Comparison of ENCODE assay signal across 8 cellular contexts in the genomic region with DNA sequence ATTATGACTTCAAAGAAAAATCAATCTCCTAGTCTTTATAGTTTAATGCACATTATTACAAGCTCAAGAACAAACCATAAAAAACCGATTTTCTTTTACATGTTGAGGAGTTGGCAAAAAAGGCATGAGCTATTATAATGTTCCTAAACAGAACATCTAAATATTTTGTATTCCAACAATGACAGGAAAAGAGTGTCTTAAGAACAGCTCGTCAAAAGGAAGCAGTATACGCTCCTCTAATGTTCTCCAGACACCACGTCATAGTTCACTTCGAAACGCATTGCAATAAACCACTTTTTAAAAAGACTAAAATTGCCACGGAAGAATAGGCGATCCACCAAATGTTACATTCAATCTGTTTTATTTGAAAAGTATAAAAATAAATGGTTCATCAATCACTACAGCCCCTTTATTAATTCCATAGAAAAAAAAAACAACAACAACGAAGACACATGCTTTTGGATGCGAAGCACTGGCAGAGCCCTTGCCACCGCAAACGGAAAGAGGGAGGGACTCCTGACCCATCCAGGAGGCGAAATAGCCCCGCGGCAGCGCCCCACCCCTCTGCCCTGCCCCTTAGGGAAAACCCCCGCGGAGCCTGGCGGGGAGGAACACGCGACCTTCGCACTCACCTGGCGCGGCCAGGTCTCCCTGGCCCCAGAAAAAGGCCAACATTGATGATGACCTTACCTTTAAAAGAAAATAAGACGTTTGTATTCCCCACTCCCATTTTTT. TPM values are rescaled to one million over a fixed set of nuclear protein-coding genes. Genes with fewer than 3 reads are reported as not detected.
DNase-seq lines count a peak whose midpoint lies in the region; ATAC-seq and TF ChIP-seq lines count a peak whose summit lies in the region.

No MANE protein-coding gene starts in this region.

- TF ChIP-seq POLR2A in prostate gland (IDR thresholded peaks at IDR 0.05): no peak

- H2AFZ ChIP-seq in GM23248: peak overlapping the region; percentile 57

- TF ChIP-seq CTCF in brain (conservative IDR thresholded peaks at IDR 0.05) (no peak), prostate gland (IDR thresholded peaks at IDR 0.05) (no peak)

- no peaks in the 10 kb centered on the region for H3K9me2 ChIP-seq in GM23248 (ENCODE audit: insufficient read depth)

- H3K4me3 ChIP-seq in GM23248 (peak overlapping the region; percentile 51), iPS-18c (ENCODE audit: insufficient read depth, low read depth, low read length) (peak overlapping the region; percentile 51), prostate gland (peak overlapping the region; percentile 17 to 21)

- no peaks in the 10 kb centered on the region for H3K36me3 ChIP-seq in GM23248 (ENCODE audit: low read depth)
- no peaks in the 10 kb centered on the region for H3K36me3 ChIP-seq in prostate gland

- POLR2A ChIA-PET in activated CD4-positive, alpha-beta memory T cell treated with anti-CD3 and anti-CD28 coated beads, Interleukin-2, amount 10 ng/mL, durations not matched to agents 7 days and 5 days (lab: Charles Lee): no interaction called here

- H3K27me3 ChIP-seq in GM23248 (replicated peaks; ENCODE audit: insufficient read depth): no peaks in the 10 kb centered on the region
- H3K27me3 ChIP-seq in prostate gland (replicated peaks; ENCODE audit: insufficient read depth): no peaks in the 10 kb centered on the region

- in situ Hi-C loops in GM23248 (cut with MboI): no loop called here

- H3F3A ChIP-seq in GM23248 (ENCODE audit: insufficient read depth): peaks cover 15% of the 10 kb centered on the region

- H3K9me3 Mint-ChIP-seq in brain: peaks cover 0 to 15% (median 5%) of the 10 kb centered on the region in 5 experiments
- no peaks in the 10 kb centered on the region for H3K9me3 Mint-ChIP-seq in activated CD4-positive, alpha-beta memory T cell treated with anti-CD3 and anti-CD28 coated beads, Interleukin-2, amount 10 ng/mL, durations not matched to agents 7 days and 5 days

- intact Hi-C loops in prostate gland (cut with DNase I): no loop called here

- peaks cover 9% of the 10 kb centered on the region for H3K27me3 Mint-ChIP-seq in brain
- H3K27me3 Mint-ChIP-seq in activated CD4-positive, alpha-beta memory T cell treated with anti-CD3 and anti-CD28 coated beads, Interleukin-2, amount 10 ng/mL, durations not matched to agents 7 days and 5 days: no peaks in the 10 kb centered on the region

- CTCF ChIA-PET in activated CD4-positive, alpha-beta memory T cell treated with anti-CD3 and anti-CD28 coated beads, Interleukin-2, amount 10 ng/mL, durations not matched to agents 7 days and 5 days (lab: Charles Lee): interaction anchor here (0.9 kb wide), 1 partner anchor 86 kb away, joined by 3 read pairs; no protein-coding TSS in a partner anchor

- peak overlapping the region; percentile 73 for H3K4me2 ChIP-seq in GM23248 (ENCODE audit: unreplicated experiment)

- H4K20me1 ChIP-seq in GM23248 (ENCODE audit: insufficient read depth): no peaks in the 10 kb centered on the region

- ATAC-seq in HG03432 (IDR thresholded peaks at IDR 0.05; ENCODE audit: unreplicated experiment): no peak

- H3K9ac ChIP-seq in GM23248: peak overlapping the region; percentile 55

- H3K36me3 Mint-ChIP-seq in brain: peaks cover 3% of the 10 kb centered on the region
- H3K36me3 Mint-ChIP-seq in activated CD4-positive, alpha-beta memory T cell treated with anti-CD3 and anti-CD28 coated beads, Interleukin-2, amount 10 ng/mL, durations not matched to agents 7 days and 5 days (ENCODE audit: low read depth): peaks cover 61% of the 10 kb centered on the region

- peak overlapping the region; percentile 30 to 84 (median 81) for H3K4me3 Mint-ChIP-seq in brain
- no peak overlapping the region for H3K4me3 Mint-ChIP-seq in activated CD4-positive, alpha-beta memory T cell treated with anti-CD3 and anti-CD28 coated beads, Interleukin-2, amount 10 ng/mL, durations not matched to agents 7 days and 5 days

- WGBS in GM23248 (ENCODE audit: low coverage in 1 of 2, low lambda C conversion rate in 2 of 2, missing lambda C conversion rate in 2 of 2), 2 experiments: 5 to 8% methylated on average over 25 of the region's 25 CpGs
- WGBS in prostate gland: 41% methylated on average over 25 of the region's 25 CpGs

- peak; percentile 48 for DNase-seq in GM23248
- no peak for DNase-seq in prostate gland (ENCODE audit: low spot score)
- no peak for DNase-seq in activated effector memory CD4-positive, alpha-beta T cell treated with Interleukin-2 at 50 U/mL for 16 hours
- no peak for DNase-seq in SKM-1 (lab: John Stamatoyannopoulos, UW; ENCODE audit: unreplicated experiment)
- DNase-seq in activated CD4-positive, alpha-beta memory T cell treated with anti-CD3 and anti-CD28 coated beads, Interleukin-2, amount 10 ng/mL, durations not matched to agents 7 days and 5 days: no peak

- H3K79me2 ChIP-seq in GM23248 (ENCODE audit: insufficient read depth): no peaks in the 10 kb centered on the region

- H3K27ac ChIP-seq in GM23248 (no peak overlapping the region; the same call in 1 of the 2 replicates), prostate gland (peak overlapping the region; percentile 54 to 65)

- H3K9me3 ChIP-seq in GM23248 (ENCODE audit: low read depth) (no peaks in the 10 kb centered on the region), iPS-18c (ENCODE audit: control insufficient read depth, insufficient read depth, low read length) (no peaks in the 10 kb centered on the region), prostate gland (no peaks in the 10 kb centered on the region)

- H3K27ac Mint-ChIP-seq in brain: peak overlapping the region in 3 of 5 experiments; percentile 39 to 75 (median 56)
- H3K27ac Mint-ChIP-seq in activated CD4-positive, alpha-beta memory T cell treated with anti-CD3 and anti-CD28 coated beads, Interleukin-2, amount 10 ng/mL, durations not matched to agents 7 days and 5 days: no peak overlapping the region

- H3K4me1 ChIP-seq in GM23248 (ENCODE audit: insufficient read depth) (peaks cover 16% of the 10 kb centered on the region), prostate gland (replicated peaks) (no peaks in the 10 kb centered on the region)

- H3K4me1 Mint-ChIP-seq in brain: peaks cover 66% of the 10 kb centered on the region
- peaks cover 55% of the 10 kb centered on the region for H3K4me1 Mint-ChIP-seq in activated CD4-positive, alpha-beta memory T cell treated with anti-CD3 and anti-CD28 coated beads, Interleukin-2, amount 10 ng/mL, durations not matched to agents 7 days and 5 days

RNA-seq across cellular contexts. Expression of gene MBP, which starts 45.8 kb away (rescaled TPM):
- 2.2 and 2.7 TPM in 2 replicates for total RNA-seq in GM23248 (2014; rRNA removed; shearing (Covaris generic))
- 2.9 and 3.3 TPM in 2 replicates for polyA plus RNA-seq in GM23248 (2016; fragmentation: Nextera tagmentation; extraction: Ambion mirVana)
- polyA plus RNA-seq in brain (ENCODE audit: insufficient read depth, low read depth, low replicate concordance): 8,940 TPM
- 10 to 100 TPM; 19.8 to 43.5 TPM for total RNA-seq in prostate gland
- total RNA-seq in activated CD4-positive, alpha-beta memory T cell treated with anti-CD3 and anti-CD28 coated beads, Interleukin-2, amount 10 ng/mL, durations not matched to agents 7 days and 5 days: 10 to 100 TPM; 81.4 to 95.3 TPM
